1 cellular context compared by ENCODE assay signal in the genomic region with DNA sequence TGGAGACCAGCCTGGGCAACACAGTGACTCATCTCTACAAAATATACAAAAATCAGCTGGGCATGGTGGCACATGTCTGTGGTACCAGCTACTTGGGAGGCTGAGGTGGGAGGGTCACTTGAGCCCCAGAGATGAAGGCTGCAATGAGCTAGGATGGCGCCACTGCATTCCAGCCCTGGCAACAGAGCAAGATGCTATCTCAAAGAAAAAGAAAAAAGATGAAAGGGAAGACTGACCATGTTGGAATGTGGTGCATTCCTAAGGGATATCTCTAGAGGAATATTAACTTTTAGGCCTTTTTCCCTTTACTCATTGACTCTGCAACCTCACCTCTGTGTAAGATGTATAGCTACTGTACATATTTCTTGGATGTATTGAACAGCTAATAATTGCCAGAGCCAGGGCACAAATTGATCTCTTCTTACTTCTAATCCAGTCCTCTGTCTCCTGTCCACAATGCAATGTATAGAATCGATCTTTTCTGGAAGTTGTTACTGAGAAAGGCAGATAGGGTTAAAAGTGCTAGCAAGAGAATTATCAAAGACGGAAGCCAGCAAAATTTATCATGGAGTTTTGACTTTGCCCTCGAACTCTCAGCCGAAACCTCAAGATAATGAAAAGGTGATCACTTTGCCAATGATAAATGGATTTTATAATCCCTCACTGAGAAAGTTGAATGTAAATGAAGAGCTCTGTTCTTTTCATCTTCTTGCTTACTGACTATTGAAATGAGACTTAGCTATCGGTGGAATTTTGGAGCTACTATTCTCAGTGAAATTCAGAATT.
TF ChIP-seq lines count a peak whose summit lies in the region.

No MANE protein-coding gene starts in this region.

TF ChIP-seq in GM23338, 12 proteins besides CTCF, POLR2A, EP300 and RAD21:
- TF ChIP-seq JUNB (IDR thresholded peaks at IDR 0.05; ENCODE audit: unreplicated experiment) (no peak), POLR2AphosphoS5 (IDR thresholded peaks at IDR 0.05; ENCODE audit: low read depth) (no peak), NANOG (IDR thresholded peaks at IDR 0.05; ENCODE audit: borderline replicate concordance) (no peak), ZNF114 (CRISPR knock-in tag; IDR thresholded peaks at IDR 0.05) (no peak), CREB1 (CRISPR knock-in tag; IDR thresholded peaks at IDR 0.05; ENCODE audit: low read depth) (no peak), STAT1 (IDR thresholded peaks at IDR 0.05; ENCODE audit: unreplicated experiment) (no peak), EZH2 (IDR thresholded peaks at IDR 0.05; ENCODE audit: low read depth, unreplicated experiment) (no peak), ZNF462 (CRISPR knock-in tag; IDR thresholded peaks at IDR 0.05) (no peak)
- TF ChIP-seq, protein P1, sequence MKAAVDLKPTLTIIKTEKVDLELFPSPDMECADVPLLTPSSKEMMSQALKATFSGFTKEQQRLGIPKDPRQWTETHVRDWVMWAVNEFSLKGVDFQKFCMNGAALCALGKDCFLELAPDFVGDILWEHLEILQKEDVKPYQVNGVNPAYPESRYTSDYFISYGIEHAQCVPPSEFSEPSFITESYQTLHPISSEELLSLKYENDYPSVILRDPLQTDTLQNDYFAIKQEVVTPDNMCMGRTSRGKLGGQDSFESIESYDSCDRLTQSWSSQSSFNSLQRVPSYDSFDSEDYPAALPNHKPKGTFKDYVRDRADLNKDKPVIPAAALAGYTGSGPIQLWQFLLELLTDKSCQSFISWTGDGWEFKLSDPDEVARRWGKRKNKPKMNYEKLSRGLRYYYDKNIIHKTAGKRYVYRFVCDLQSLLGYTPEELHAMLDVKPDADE (IDR thresholded peaks at IDR 0.05) = no peak
- TF ChIP-seq, protein P2, sequence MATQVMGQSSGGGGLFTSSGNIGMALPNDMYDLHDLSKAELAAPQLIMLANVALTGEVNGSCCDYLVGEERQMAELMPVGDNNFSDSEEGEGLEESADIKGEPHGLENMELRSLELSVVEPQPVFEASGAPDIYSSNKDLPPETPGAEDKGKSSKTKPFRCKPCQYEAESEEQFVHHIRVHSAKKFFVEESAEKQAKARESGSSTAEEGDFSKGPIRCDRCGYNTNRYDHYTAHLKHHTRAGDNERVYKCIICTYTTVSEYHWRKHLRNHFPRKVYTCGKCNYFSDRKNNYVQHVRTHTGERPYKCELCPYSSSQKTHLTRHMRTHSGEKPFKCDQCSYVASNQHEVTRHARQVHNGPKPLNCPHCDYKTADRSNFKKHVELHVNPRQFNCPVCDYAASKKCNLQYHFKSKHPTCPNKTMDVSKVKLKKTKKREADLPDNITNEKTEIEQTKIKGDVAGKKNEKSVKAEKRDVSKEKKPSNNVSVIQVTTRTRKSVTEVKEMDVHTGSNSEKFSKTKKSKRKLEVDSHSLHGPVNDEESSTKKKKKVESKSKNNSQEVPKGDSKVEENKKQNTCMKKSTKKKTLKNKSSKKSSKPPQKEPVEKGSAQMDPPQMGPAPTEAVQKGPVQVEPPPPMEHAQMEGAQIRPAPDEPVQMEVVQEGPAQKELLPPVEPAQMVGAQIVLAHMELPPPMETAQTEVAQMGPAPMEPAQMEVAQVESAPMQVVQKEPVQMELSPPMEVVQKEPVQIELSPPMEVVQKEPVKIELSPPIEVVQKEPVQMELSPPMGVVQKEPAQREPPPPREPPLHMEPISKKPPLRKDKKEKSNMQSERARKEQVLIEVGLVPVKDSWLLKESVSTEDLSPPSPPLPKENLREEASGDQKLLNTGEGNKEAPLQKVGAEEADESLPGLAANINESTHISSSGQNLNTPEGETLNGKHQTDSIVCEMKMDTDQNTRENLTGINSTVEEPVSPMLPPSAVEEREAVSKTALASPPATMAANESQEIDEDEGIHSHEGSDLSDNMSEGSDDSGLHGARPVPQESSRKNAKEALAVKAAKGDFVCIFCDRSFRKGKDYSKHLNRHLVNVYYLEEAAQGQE (IDR thresholded peaks at IDR 0.05; ENCODE audit: unreplicated experiment) = no peak
